ENCODE assay signal across 14 cellular contexts in the genomic region with DNA sequence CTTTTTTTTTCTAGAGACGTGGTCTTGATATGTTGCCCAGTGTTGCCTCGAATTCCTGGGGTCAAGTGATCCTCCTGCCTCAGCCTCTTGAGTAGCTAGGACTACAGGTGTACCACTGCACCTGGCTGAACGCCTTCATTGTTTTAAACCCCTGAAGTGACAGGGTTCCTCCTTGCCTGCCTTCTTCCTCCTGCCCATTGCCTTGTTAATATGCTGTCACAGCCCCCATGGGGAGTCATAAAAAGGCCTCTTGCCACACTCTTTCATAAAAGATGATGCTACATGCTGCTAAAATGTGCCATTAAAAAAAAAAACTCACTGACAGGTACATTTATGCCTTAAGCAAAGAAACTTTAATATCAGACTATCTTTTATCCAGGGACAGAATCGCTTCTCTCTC.
"Had no signal": no experiment of that assay in that cellular context is flagged by ENCODE, and none has a peak within 500 bp of the region (broad histone marks: within the 10 kb centered on the region; RNA-seq: fewer than 3 reads in every experiment).

No MANE protein-coding gene starts in this region.

- ATAC-seq: esophagus mucosa; heart left ventricle; left colon; naive thymus-derived CD4-positive, alpha-beta T cell had no signal

- DNase-seq: effector memory CD4-positive, alpha-beta T cell; heart left ventricle; hippocampal formation; left colon; mammary epithelial cell; naive thymus-derived CD4-positive, alpha-beta T cell; nucleus accumbens; ovary; small intestine; stimulated activated CD4-positive, alpha-beta T cell treated with anti-CD3 and anti-CD28 coated beads, Interleukin-12 subunit alpha, Interleukin-12 subunit beta, amount 100 ng/mL, for 4 hours; stimulated activated naive CD4-positive, alpha-beta T cell; stomach; substantia nigra had no signal
